In the genomic region with DNA sequence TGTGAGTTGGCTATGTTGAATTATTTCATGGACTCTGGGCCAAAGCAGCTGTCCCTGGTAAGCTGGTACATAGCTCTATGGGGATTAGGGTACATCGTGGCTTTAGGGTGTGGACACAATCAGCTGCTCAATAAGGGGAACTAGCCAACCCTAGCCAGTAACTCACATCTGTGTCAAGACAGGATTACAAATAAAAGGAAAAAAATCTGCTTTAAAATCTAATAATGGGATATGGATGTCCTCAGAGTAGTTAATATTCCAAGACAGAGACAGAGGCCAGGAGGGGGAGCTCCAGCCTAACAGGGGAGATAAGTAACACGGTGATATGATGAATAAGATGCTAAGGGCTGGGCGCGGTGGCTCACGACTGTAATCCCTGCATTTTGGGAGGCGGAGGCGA, we compare ENCODE assay signal across 8 cellular contexts. TPM values are rescaled to one million over a fixed set of nuclear protein-coding genes. Genes with fewer than 3 reads are reported as not detected.
A peak's percentile ranks its signal among the peaks of the same experiment; 100 is the strongest.
DNase-seq lines count a peak whose midpoint lies in the region; ATAC-seq and TF ChIP-seq lines count a peak whose summit lies in the region.

No MANE protein-coding gene starts in this region.

- no peak overlapping the region for H3K4me3 Mint-ChIP-seq in CD14-positive monocyte

- peak; percentile 57 for DNase-seq in CD14-positive monocyte (ENCODE audit: low spot score)
- peak; percentile 39 for DNase-seq in LNCaP clone FGC (ENCODE audit: low read depth)
- peak; percentile 46 for DNase-seq in UCSD-AML1 (lab: John Stamatoyannopoulos, UW; ENCODE audit: unreplicated experiment)
- peak; percentile 43 for DNase-seq in central memory CD4-positive, alpha-beta T cell
- DNase-seq in lung (ENCODE audit: low spot score): peak; percentile 64
- DNase-seq in stimulated activated CD8-positive, alpha-beta memory T cell treated with anti-CD3 and anti-CD28 coated beads, Interleukin-7, amount 100 ng/mL, for 24 hours (ENCODE audit: low read depth): peak; percentile 40
- no peak for DNase-seq in DMS114 treated with DMSO at 0.1 percent for 48 hours (lab: John Stamatoyannopoulos, UW; ENCODE audit: unreplicated experiment)

- ATAC-seq in lung (ENCODE audit: insufficient read depth, low FRiP score): no peak
- no peak for ATAC-seq in GM19463 (IDR thresholded peaks at IDR 0.05; ENCODE audit: unreplicated experiment)

- WGBS in lung, 2 donors: 10 to 18% methylated on average over 7 of the region's 7 CpGs

- H3K27ac ChIP-seq in lung (ENCODE audit: low read depth in 1 of 2, low read length in 1 of 2): no peak overlapping the region

- H3K27me3 ChIP-seq in lung (ENCODE audit: control insufficient read depth, insufficient read depth): no peaks in the 10 kb centered on the region

- peak; percentile 59 for TF ChIP-seq CTCF in CD14-positive monocyte (IDR thresholded peaks at IDR 0.05)
- TF ChIP-seq CTCF in LNCaP clone FGC (IDR thresholded peaks at IDR 0.05; ENCODE audit: control insufficient read depth, extremely low read depth, insufficient read depth): peak; percentile 61
- TF ChIP-seq CTCF in lung (IDR thresholded peaks at IDR 0.05; ENCODE audit: control extremely low read depth, extremely low read depth): peak; percentile 43

- no peak overlapping the region for H3K4me3 ChIP-seq in LNCaP clone FGC (ENCODE audit: low read depth, low read length)
- H3K4me3 ChIP-seq in lung: no peak overlapping the region

- H3K36me3 Mint-ChIP-seq in CD14-positive monocyte: no peaks in the 10 kb centered on the region

- H3K4me1 ChIP-seq in lung (ENCODE audit: control insufficient read depth in 2 of 2, insufficient read depth in 2 of 2, low read length in 2 of 2): no peaks in the 10 kb centered on the region

- H3K9me3 Mint-ChIP-seq in CD14-positive monocyte: peaks cover 3 to 21% (median 7%) of the 10 kb centered on the region in 7 donors

- H3K27ac Mint-ChIP-seq in CD14-positive monocyte: no peak overlapping the region

- peaks cover 0 to 3% (median 2%) of the 10 kb centered on the region in 3 donors for H3K27me3 Mint-ChIP-seq in CD14-positive monocyte (ENCODE audit: low read depth in 3 of 3)

- H3K4me1 Mint-ChIP-seq in CD14-positive monocyte: no peaks in the 10 kb centered on the region

- no peaks in the 10 kb centered on the region for H3K36me3 ChIP-seq in lung (ENCODE audit: control insufficient read depth in 2 of 2, insufficient read depth in 2 of 2, low read length in 2 of 2)

- H3K9me3 ChIP-seq in lung (ENCODE audit: control insufficient read depth in 2 of 2, insufficient read depth in 1 of 2, low read length in 1 of 2): no peaks in the 10 kb centered on the region

- intact Hi-C loops in CD14-positive monocyte (cut with micrococcal nuclease): loop anchor here in 1 of 2 donors (5.0 kb wide), 1 partner anchor 499 kb away; no protein-coding TSS in a partner anchor

RNA-seq across cellular contexts. Expression of a gene that starts 21.1 kb away (rescaled TPM):
- polyA plus RNA-seq in CD14-positive monocyte (10 to 100 TPM in 1 of 2 donors, 1 to 10 TPM in 1; 8.8 to 15.0 TPM), lung (1 to 10 TPM; 3.2 to 5.4 TPM)
- 10 to 100 TPM; 11.5 to 14.9 TPM for total RNA-seq in lung

RNA-seq across cellular contexts. Expression of a gene that starts 48.7 kb away (rescaled TPM):
- 1 to 10 TPM; 7.4 to 7.6 TPM for polyA plus RNA-seq in CD14-positive monocyte
- total RNA-seq in lung: 10 to 100 TPM in 1 of 2 donors, 1 to 10 TPM in 1; 8.3 to 10.9 TPM
- 10 to 100 TPM in 1 of 2 donors, 1 to 10 TPM in 1; 3.5 to 10.8 TPM for polyA plus RNA-seq in lung

RNA-seq across cellular contexts. Expression of a gene that starts 58.4 kb away (rescaled TPM):
- polyA plus RNA-seq in CD14-positive monocyte: 100 to 1,000 TPM; 127 to 151 TPM
- 100 to 1,000 TPM; 201 to 250 TPM for total RNA-seq in lung
- polyA plus RNA-seq in lung: 100 to 1,000 TPM; 117 to 138 TPM
